ENCODE assay signal across 9 cellular contexts in the genomic region with DNA sequence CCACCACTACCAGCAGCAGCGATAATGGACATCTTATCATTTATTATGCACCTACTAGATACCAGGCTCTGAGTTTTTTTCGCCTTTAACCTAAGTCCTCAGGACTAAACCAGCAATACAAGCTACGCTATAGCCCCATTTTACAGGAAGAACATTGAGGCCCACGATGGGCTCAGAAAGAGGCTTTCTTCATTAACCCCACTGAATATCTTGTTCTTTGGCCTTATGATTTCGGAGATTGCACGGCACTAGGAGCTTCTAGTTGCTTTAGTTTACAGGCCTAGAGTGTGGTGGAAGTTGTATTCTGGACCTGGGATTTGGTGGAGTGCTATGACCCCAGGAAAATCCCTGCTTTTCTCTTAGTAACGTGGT. TPM values are rescaled to one million over a fixed set of nuclear protein-coding genes. Genes with fewer than 3 reads are reported as not detected.
DNase-seq lines count a peak whose midpoint lies in the region; ATAC-seq and TF ChIP-seq lines count a peak whose summit lies in the region.
"Had no signal": no experiment of that assay in that cellular context is flagged by ENCODE, and none has a peak within 500 bp of the region (broad histone marks: within the 10 kb centered on the region; RNA-seq: fewer than 3 reads in every experiment).

No MANE protein-coding gene starts in this region.

- no peak for TF ChIP-seq POLR2A in suprapubic skin (IDR thresholded peaks at IDR 0.05)

- DNase-seq in T-helper 1 cell (no peak), adipocyte (ENCODE audit: low read depth) (no peak), left lung (no peak), suprapubic skin (ENCODE audit: low spot score in 2 of 2) (no peak), DMS153 treated with DMSO at 0.1 percent for 48 hours (lab: John Stamatoyannopoulos, UW; ENCODE audit: unreplicated experiment) (no peak)
- no peak for DNase-seq in effector CD4-positive, alpha-beta T cell
- DNase-seq: 8988T had no signal

- H3K4me1 Mint-ChIP-seq in T-helper 1 cell treated with Interleukin-12 subunit alpha and Interleukin-12 subunit beta and Interleukin-4 antibody, amounts not matched to agents 30 μg/mL and 1 μg/mL, for 36 hours (ENCODE audit: low read depth), result peaks cover 38% of the 10 kb centered on the region

- intact Hi-C loops in left lung (cut with DNase I), result loop anchor here in 1 of 2 donors (10.0 kb wide), 1 partner anchor 64 kb away; the partner anchor contains the start of gene MED18

- peak overlapping the region; percentile 71 for H3K4me3 Mint-ChIP-seq in T-helper 1 cell treated with Interleukin-12 subunit alpha and Interleukin-12 subunit beta and Interleukin-4 antibody, amounts not matched to agents 30 μg/mL and 1 μg/mL, for 36 hours

- H3K4me3 ChIP-seq in adipocyte (ENCODE audit: low read length) (peak overlapping the region; percentile 91), left lung (peak overlapping the region; percentile 98 to 99), suprapubic skin (peak overlapping the region; percentile 90)

- no peak for TF ChIP-seq CTCF in left lung (IDR thresholded peaks at IDR 0.05)
- TF ChIP-seq CTCF in suprapubic skin (IDR thresholded peaks at IDR 0.05), result no peak

- no peaks in the 10 kb centered on the region for H3K27me3 Mint-ChIP-seq in T-helper 1 cell treated with Interleukin-12 subunit alpha and Interleukin-12 subunit beta and Interleukin-4 antibody, amounts not matched to agents 30 μg/mL and 1 μg/mL, for 36 hours (ENCODE audit: low read depth)

- peak overlapping the region; percentile 43 for H3K27ac Mint-ChIP-seq in T-helper 1 cell treated with Interleukin-12 subunit alpha and Interleukin-12 subunit beta and Interleukin-4 antibody, amounts not matched to agents 30 μg/mL and 1 μg/mL, for 36 hours

- H3K27me3 ChIP-seq in adipocyte (replicated peaks; ENCODE audit: control insufficient read depth, insufficient read depth, low read length), result no peaks in the 10 kb centered on the region
- no peaks in the 10 kb centered on the region for H3K27me3 ChIP-seq in left lung
- H3K27me3 ChIP-seq in suprapubic skin, result no peaks in the 10 kb centered on the region

- H3K9me3 ChIP-seq in adipocyte (ENCODE audit: control insufficient read depth, low read length) (no peaks in the 10 kb centered on the region), left lung (no peaks in the 10 kb centered on the region), suprapubic skin (no peaks in the 10 kb centered on the region)

- ATAC-seq in left lung, result no peak
- no peak for ATAC-seq in GM18868 (IDR thresholded peaks at IDR 0.05; ENCODE audit: unreplicated experiment)

- no peaks in the 10 kb centered on the region for H3K36me3 ChIP-seq in adipocyte (ENCODE audit: control insufficient read depth, insufficient read depth, low read length, severe bottlenecking)
- no peaks in the 10 kb centered on the region for H3K36me3 ChIP-seq in left lung
- no peaks in the 10 kb centered on the region for H3K36me3 ChIP-seq in suprapubic skin

- no peak for TF ChIP-seq EP300 in suprapubic skin (IDR thresholded peaks at IDR 0.05)

- H3K9ac ChIP-seq in adipocyte (ENCODE audit: low read length), result peak overlapping the region; percentile 99

- no peaks in the 10 kb centered on the region for H3K9me3 Mint-ChIP-seq in T-helper 1 cell treated with Interleukin-12 subunit alpha and Interleukin-12 subunit beta and Interleukin-4 antibody, amounts not matched to agents 30 μg/mL and 1 μg/mL, for 36 hours

- 64% methylated on average over 7 of the region's 7 CpGs for WGBS in suprapubic skin

- no peak overlapping the region for H3K27ac ChIP-seq in left lung
- H3K27ac ChIP-seq in suprapubic skin, result no peak overlapping the region

- peaks cover 7% of the 10 kb centered on the region for H3K36me3 Mint-ChIP-seq in T-helper 1 cell treated with Interleukin-12 subunit alpha and Interleukin-12 subunit beta and Interleukin-4 antibody, amounts not matched to agents 30 μg/mL and 1 μg/mL, for 36 hours (ENCODE audit: low read depth)

- peaks cover 42% of the 10 kb centered on the region for H3K4me1 ChIP-seq in adipocyte (ENCODE audit: control insufficient read depth, insufficient read depth, low read length)
- peaks cover 10 to 54% of the 10 kb centered on the region in 2 donors for H3K4me1 ChIP-seq in left lung
- peaks cover 22% of the 10 kb centered on the region for H3K4me1 ChIP-seq in suprapubic skin

RNA-seq across cellular contexts. Expression of gene SESN2, which starts 1.5 kb away (rescaled TPM):
- total RNA-seq in left lung, result 10 to 100 TPM; 14.6 to 17.6 TPM
- total RNA-seq in suprapubic skin, result 10 to 100 TPM in 1 of 4 donors, 1 to 10 TPM in 3; 7.4 to 12.1 (median 7.5) TPM

RNA-seq across cellular contexts. Expression of gene ATP5IF1, which starts 24.9 kb away (rescaled TPM):
- total RNA-seq in left lung (100 to 1,000 TPM in 1 of 2 donors, 10 to 100 TPM in 1; 97.5 to 150 TPM), suprapubic skin (100 to 1,000 TPM; 195 to 277 (median 229) TPM)

RNA-seq across cellular contexts. Expression of gene DNAJC8, which starts 28.0 kb away (rescaled TPM):
- total RNA-seq in left lung, result 10 to 100 TPM; 65.2 to 74.3 TPM
- total RNA-seq in suprapubic skin, result 10 to 100 TPM; 28.2 to 39.0 (median 31.7) TPM
